Comparison of ENCODE assay signal across 8 cellular contexts in genomic region chr19:1268392-1269064, GRCh38. TPM values are rescaled to one million over a fixed set of nuclear protein-coding genes. Genes with fewer than 3 reads are reported as not detected.
A peak's percentile ranks its signal among the peaks of the same experiment; 100 is the strongest.
DNase-seq lines count a peak whose midpoint lies in the region; ATAC-seq and TF ChIP-seq lines count a peak whose summit lies in the region.

No MANE protein-coding gene starts in this region.

- no peaks in the 10 kb centered on the region for H3K27me3 ChIP-seq in MG63

- intact Hi-C loops in natural killer cell (cut with micrococcal nuclease): no loop called here

- H3K27ac ChIP-seq in 22Rv1: peak overlapping the region; percentile 99
- peak overlapping the region; percentile 95 for H3K27ac ChIP-seq in KOPT-K1 (ENCODE audit: low read depth, low read length, poor library complexity, severe bottlenecking)
- H3K27ac ChIP-seq in cingulate gyrus (ENCODE audit: low read depth, low read length): peak overlapping the region; percentile 97

- H3K27ac Mint-ChIP-seq in natural killer cell: peak overlapping the region; percentile 94 to 97

- TF ChIP-seq CTCF in 22Rv1 (IDR thresholded peaks at IDR 0.05): no peak
- no peak for TF ChIP-seq CTCF in natural killer cell (IDR thresholded peaks at IDR 0.05)

- H3K4me1 Mint-ChIP-seq in natural killer cell: peaks cover 53 to 66% of the 10 kb centered on the region in 2 donors

- H3K36me3 ChIP-seq in KOPT-K1 (ENCODE audit: insufficient read depth, low read length) (peaks cover 36% of the 10 kb centered on the region), MG63 (peaks cover 34% of the 10 kb centered on the region)

- no peaks in the 10 kb centered on the region for H3K27me3 Mint-ChIP-seq in natural killer cell (ENCODE audit: low read depth in 2 of 2)

- DNase-seq in natural killer cell (no peak), globus pallidus (ENCODE audit: low spot score) (no peak), MG63 (no peak)

- peaks cover 7% of the 10 kb centered on the region for H3K36me3 Mint-ChIP-seq in natural killer cell

- H3K4me3 Mint-ChIP-seq in natural killer cell: peak overlapping the region; percentile 88

- no peaks in the 10 kb centered on the region for H3K9me3 Mint-ChIP-seq in natural killer cell

- ATAC-seq in natural killer cell (no peak), GM18870 (IDR thresholded peaks at IDR 0.05; ENCODE audit: unreplicated experiment) (no peak), HG03095 (IDR thresholded peaks at IDR 0.05; ENCODE audit: unreplicated experiment) (no peak)

- no peak overlapping the region for H3K4me3 ChIP-seq in MG63

- no peaks in the 10 kb centered on the region for H3K9me3 ChIP-seq in KOPT-K1 (ENCODE audit: insufficient read depth, low read length, poor library complexity, severe bottlenecking)
- H3K9me3 ChIP-seq in MG63: no peaks in the 10 kb centered on the region

RNA-seq across cellular contexts. Expression of gene CIRBP, which starts 0.6 kb away (rescaled TPM):
- total RNA-seq in natural killer cell: 100 to 1,000 TPM; 410 to 454 (median 440) TPM
- total RNA-seq in MG63 (2014; rRNA removed; shearing (Covaris generic); ENCODE audit: low replicate concordance): 64.1 and 68.5 TPM in 2 replicates

RNA-seq across cellular contexts. Expression of gene FAM174C, which starts 6.8 kb away (rescaled TPM):
- 10 to 100 TPM; 26.6 to 33.4 (median 27.1) TPM for total RNA-seq in natural killer cell
- total RNA-seq in MG63 (2014; rRNA removed; shearing (Covaris generic); ENCODE audit: low replicate concordance): 32.2 and 57.2 TPM in 2 replicates

RNA-seq across cellular contexts. Expression of gene EFNA2, which starts 17.1 kb away (rescaled TPM):
- total RNA-seq in natural killer cell: not detected
- 0.76 TPM in 1 of 2 replicates, not detected in the other for total RNA-seq in MG63 (2014; rRNA removed; shearing (Covaris generic); ENCODE audit: low replicate concordance)

RNA-seq across cellular contexts. Expression of gene MIDN, which starts 20.1 kb away (rescaled TPM):
- total RNA-seq in natural killer cell: 100 to 1,000 TPM; 296 to 367 (median 314) TPM
- total RNA-seq in MG63 (2014; rRNA removed; shearing (Covaris generic); ENCODE audit: low replicate concordance): 4.6 and 5.7 TPM in 2 replicates

RNA-seq across cellular contexts. Expression of gene ATP5F1D, which starts 27.0 kb away (rescaled TPM):
- 100 to 1,000 TPM in 2 of 3 donors, 10 to 100 TPM in 1; 88.6 to 119 (median 104) TPM for total RNA-seq in natural killer cell
- total RNA-seq in MG63 (2014; rRNA removed; shearing (Covaris generic); ENCODE audit: low replicate concordance): 29.4 and 33.8 TPM in 2 replicates
